Comparison of ENCODE assay signal across 14 cellular contexts in genomic region chr1:211541715-211542477, GRCh38. TPM values are rescaled to one million over a fixed set of nuclear protein-coding genes. Genes with fewer than 3 reads are reported as not detected.
A peak's percentile ranks its signal among the peaks of the same experiment; 100 is the strongest.
DNase-seq lines count a peak whose midpoint lies in the region; ATAC-seq and FAIRE-seq lines count a peak whose summit lies in the region.
"Had no signal": no experiment of that assay in that cellular context is flagged by ENCODE, and none has a peak within 500 bp of the region (broad histone marks: within the 10 kb centered on the region; RNA-seq: fewer than 3 reads in every experiment).

No MANE protein-coding gene starts in this region.

- DNase-seq in NCI-H1417 (lab: John Stamatoyannopoulos, UW), result peak in 2 of 3 experiments; percentile 9
- DNase-seq in NCI-H1417 treated with DMSO at 0.1 percent for 48 hours (lab: John Stamatoyannopoulos, UW), result no peak
- DNase-seq in caudate nucleus (lab: John Stamatoyannopoulos, UW), result peak in 27 of 61 donors; percentile 8 to 83 (median 31)
- peak; percentile 9 for DNase-seq in iPS-NIHi7 (ENCODE audit: extremely low spot score)
- peak; percentile 52 for DNase-seq in small intestine
- DNase-seq in 8988T, result no peak
- DNase-seq: activated effector memory CD4-positive, alpha-beta T cell treated with Interleukin-2 at 50 U/mL for 16 hours; naive thymus-derived CD8-positive, alpha-beta T cell; NCI-H1048 had no signal

- ATAC-seq in HG03571 (IDR thresholded peaks at IDR 0.05; ENCODE audit: unreplicated experiment) (no peak), GM21723 (IDR thresholded peaks at IDR 0.05; ENCODE audit: unreplicated experiment) (no peak)
- ATAC-seq: naive thymus-derived CD8-positive, alpha-beta T cell had no signal

- no peaks in the 10 kb centered on the region for H3K36me3 ChIP-seq in small intestine (ENCODE audit: control insufficient read depth in 2 of 2, insufficient read depth in 2 of 2, low read length in 2 of 2)

- no peaks in the 10 kb centered on the region for H3K9me3 ChIP-seq in small intestine (ENCODE audit: control insufficient read depth, low read depth)

- WGBS in small intestine, 3 donors, result 15 to 42% (median 25%) methylated on average over 7 of the region's 7 CpGs

- no peak overlapping the region for H3K4me3 ChIP-seq in small intestine (ENCODE audit: low read depth in 1 of 2, low read length in 2 of 2)
- H3K4me3 ChIP-seq: SK-N-MC had no signal

- H3K27ac ChIP-seq in caudate nucleus (ENCODE audit: low read depth, low read length) (peak overlapping the region; percentile 58), small intestine (ENCODE audit: low read depth in 1 of 2, low read length in 1 of 2) (no peak overlapping the region)
- H3K27ac ChIP-seq: SK-N-MC had no signal

- H3K27me3 ChIP-seq in small intestine (ENCODE audit: control insufficient read depth in 2 of 2, insufficient read depth in 2 of 2, low read length in 2 of 2), result no peaks in the 10 kb centered on the region

- H3K4me1 ChIP-seq in small intestine (ENCODE audit: control insufficient read depth in 2 of 2, insufficient read depth in 1 of 2, low read depth in 1 of 2, low read length in 1 of 2), result no peaks in the 10 kb centered on the region

- FAIRE-seq in small intestine (lab: Jason Lieb, UNC), result no peak
- FAIRE-seq: A204.1, colon had no signal

RNA-seq across cellular contexts. Expression of gene SLC30A1, which starts 37.1 kb away (rescaled TPM):
- polyA plus RNA-seq in small intestine, result 1 to 10 TPM; 5.0 to 8.9 (median 7.8) TPM

RNA-seq across cellular contexts. Expression of gene RD3, which starts 49.9 kb away (rescaled TPM):
- polyA plus RNA-seq in small intestine, result under 1 TPM in 1 of 3 donors, not detected in 2; 0.72 TPM
- polyA plus RNA-seq: naive thymus-derived CD8-positive, alpha-beta T cell had no signal

Comparison
In these comparisons a context has a peak if more than half of its experiments do, and no peak if none do; other contexts are left out.
1. DNase-seq: peak in NCI-H1417 (2 of 3), iPS-NIHi7 (single experiment) and small intestine (single experiment); none in NCI-H1417 treated with DMSO at 0.1 percent for 48 hours (single experiment) and 8988T (single experiment).